ENCODE assay signal across 8 cellular contexts in the genomic region with DNA sequence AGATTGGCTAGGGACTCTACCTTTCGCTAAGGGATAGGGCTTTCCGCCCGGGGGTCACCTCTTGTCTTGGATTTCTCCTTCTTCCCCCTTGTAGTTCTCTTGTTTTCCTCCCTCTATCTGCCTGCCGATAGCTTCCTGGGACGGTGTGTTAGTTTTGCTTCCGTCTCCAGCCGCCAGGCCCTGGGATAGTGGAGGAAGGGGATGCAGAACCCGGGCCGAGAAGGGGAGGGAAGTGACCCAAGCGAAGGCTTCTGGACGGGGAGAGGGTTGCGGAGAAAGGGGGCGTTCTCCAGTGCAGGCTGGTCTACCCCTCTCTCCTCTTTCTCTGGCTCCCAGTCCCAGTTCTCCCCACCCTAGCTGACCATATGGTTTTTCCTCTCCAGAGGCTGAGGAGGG. TPM values are rescaled to one million over a fixed set of nuclear protein-coding genes. Genes with fewer than 3 reads are reported as not detected.
A peak's percentile ranks its signal among the peaks of the same experiment; 100 is the strongest.
DNase-seq lines count a peak whose midpoint lies in the region; ATAC-seq and TF ChIP-seq lines count a peak whose summit lies in the region.

No MANE protein-coding gene starts in this region.

- no peaks in the 10 kb centered on the region for H3K9me3 Mint-ChIP-seq in activated CD8-positive, alpha-beta memory T cell treated with anti-CD3 and anti-CD28 coated beads, Interleukin-2, amount 10 ng/mL, durations not matched to agents 7 days and 5 days (ENCODE audit: low read depth)

- WGBS in gastroesophageal sphincter (ENCODE audit: low coverage in 1 of 2), 2 donors: 18% methylated on average over 6 of the region's 13 CpGs; no CpG with 5 or more reads in 1 of the 2 donors
- no CpG with 5 or more reads among the region's 13 CpGs for WGBS in trophoblast cell (ENCODE audit: extremely low coverage, insufficient coverage, insufficient read length)

- H2BK12ac ChIP-seq in trophoblast cell (ENCODE audit: low read length): peak overlapping the region; percentile 21

- DNase-seq in activated CD8-positive, alpha-beta memory T cell treated with anti-CD3 and anti-CD28 coated beads, Interleukin-2, amount 10 ng/mL, durations not matched to agents 7 days and 5 days: no peak
- no peak for DNase-seq in activated CD8-positive, alpha-beta memory T cell treated with anti-CD3 and anti-CD28 coated beads, Interleukin-2, amount 50 U/mL, for 4 hours
- DNase-seq in UCSD-AML1 (lab: John Stamatoyannopoulos, UW; ENCODE audit: unreplicated experiment) (peak; percentile 32), trophoblast cell (peak in 1 of 2 donors; percentile 31), NCI-H1436 treated with DMSO at 0.1 percent for 48 hours (lab: John Stamatoyannopoulos, UW) (no peak)

- peak overlapping the region; percentile 68 to 94 (median 90) for H3K27ac ChIP-seq in gastroesophageal sphincter
- peak overlapping the region; percentile 61 for H3K27ac ChIP-seq in trophoblast cell (ENCODE audit: low read depth, low read length)

- H3K14ac ChIP-seq in trophoblast cell (ENCODE audit: low read length): peak overlapping the region; percentile 6

- peak overlapping the region; percentile 74 for H4K8ac ChIP-seq in trophoblast cell (ENCODE audit: low read depth, low read length)

- CTCF ChIA-PET in activated CD8-positive, alpha-beta memory T cell treated with anti-CD3 and anti-CD28 coated beads, Interleukin-2, amount 10 ng/mL, durations not matched to agents 7 days and 5 days (lab: Charles Lee): interaction anchor here (0.7 to 3.3 kb wide), 6 partner anchors 30 to 290 kb away, joined by 3 to 7 read pairs (median 4); partner anchors contain the start of gene CGN

- H3K4me3 ChIP-seq in gastroesophageal sphincter (peak overlapping the region; percentile 58 to 77), trophoblast cell (ENCODE audit: low read depth, low read length) (peak overlapping the region; percentile 90)

- ATAC-seq in activated CD8-positive, alpha-beta memory T cell treated with anti-CD3 and anti-CD28 coated beads, Interleukin-2, amount 10 ng/mL, durations not matched to agents 7 days and 5 days: no peak
- no peak for ATAC-seq in gastroesophageal sphincter
- no peak for ATAC-seq in GM18907 (IDR thresholded peaks at IDR 0.05; ENCODE audit: unreplicated experiment)
- ATAC-seq in GM19324 (IDR thresholded peaks at IDR 0.05; ENCODE audit: low FRiP score, unreplicated experiment): no peak

- no peak overlapping the region for H4K91ac ChIP-seq in trophoblast cell (ENCODE audit: low read depth, low read length)

- H3K36me3 Mint-ChIP-seq in activated CD8-positive, alpha-beta memory T cell treated with anti-CD3 and anti-CD28 coated beads, Interleukin-2, amount 10 ng/mL, durations not matched to agents 7 days and 5 days: no peaks in the 10 kb centered on the region

- H3K23ac ChIP-seq in trophoblast cell (ENCODE audit: low read length): no peak overlapping the region

- TF ChIP-seq POLR2A in gastroesophageal sphincter (IDR thresholded peaks at IDR 0.05): no peak

- H3K27ac Mint-ChIP-seq in activated CD8-positive, alpha-beta memory T cell treated with anti-CD3 and anti-CD28 coated beads, Interleukin-2, amount 10 ng/mL, durations not matched to agents 7 days and 5 days: no peak overlapping the region

- H2BK5ac ChIP-seq in trophoblast cell (ENCODE audit: low read depth, low read length, poor library complexity): peak overlapping the region; percentile 47

- TF ChIP-seq EP300 in gastroesophageal sphincter (IDR thresholded peaks at IDR 0.05): no peak

- peak overlapping the region; percentile 56 for H3K18ac ChIP-seq in trophoblast cell (ENCODE audit: low read length)

- peaks cover 18% of the 10 kb centered on the region for H3K79me2 ChIP-seq in trophoblast cell (ENCODE audit: control insufficient read depth, insufficient read depth, low read length, poor library complexity)

- peak overlapping the region; percentile 20 for H2AK5ac ChIP-seq in trophoblast cell (ENCODE audit: low read length)

- peak overlapping the region; percentile 60 for H3K4me2 ChIP-seq in trophoblast cell (ENCODE audit: low read length)

- H3K9ac ChIP-seq in trophoblast cell (ENCODE audit: low read length): peak overlapping the region; percentile 96

- peaks cover 10% of the 10 kb centered on the region for H3K27me3 Mint-ChIP-seq in activated CD8-positive, alpha-beta memory T cell treated with anti-CD3 and anti-CD28 coated beads, Interleukin-2, amount 10 ng/mL, durations not matched to agents 7 days and 5 days

- H3K4me3 Mint-ChIP-seq in activated CD8-positive, alpha-beta memory T cell treated with anti-CD3 and anti-CD28 coated beads, Interleukin-2, amount 10 ng/mL, durations not matched to agents 7 days and 5 days: peak overlapping the region; percentile 82

- no peaks in the 10 kb centered on the region for H3K9me3 ChIP-seq in gastroesophageal sphincter
- H3K9me3 ChIP-seq in trophoblast cell (ENCODE audit: insufficient read depth, low read depth, low read length): no peaks in the 10 kb centered on the region

- H2AFZ ChIP-seq in trophoblast cell (ENCODE audit: insufficient read depth, low read length, poor library complexity): no peak overlapping the region

- no peak for TF ChIP-seq CTCF in gastroesophageal sphincter (IDR thresholded peaks at IDR 0.05)

- H3K79me1 ChIP-seq in trophoblast cell (ENCODE audit: low read length): peaks cover 16% of the 10 kb centered on the region

- H3K4me1 ChIP-seq in gastroesophageal sphincter (peaks cover 0 to 45% (median 3%) of the 10 kb centered on the region in 3 donors), trophoblast cell (ENCODE audit: control insufficient read depth in 1 of 2, insufficient read depth in 2 of 2, low read length in 2 of 2) (peaks cover 19 to 34% of the 10 kb centered on the region in 2 experiments)

- no peaks in the 10 kb centered on the region for H3K27me3 ChIP-seq in gastroesophageal sphincter
- H3K27me3 ChIP-seq in trophoblast cell (ENCODE audit: insufficient read depth, low read length): no peaks in the 10 kb centered on the region

- H3K4ac ChIP-seq in trophoblast cell (ENCODE audit: low read depth, low read length): peak overlapping the region; percentile 89

- no peak overlapping the region for H4K12ac ChIP-seq in trophoblast cell (ENCODE audit: low read depth, low read length)

- peak overlapping the region; percentile 58 for H2BK120ac ChIP-seq in trophoblast cell (ENCODE audit: insufficient read depth, low read length, poor library complexity)

- H3K36me3 ChIP-seq in gastroesophageal sphincter (no peaks in the 10 kb centered on the region), trophoblast cell (ENCODE audit: control insufficient read depth in 1 of 2, insufficient read depth in 2 of 2, low read length in 2 of 2) (peaks cover 11 to 19% of the 10 kb centered on the region in 2 experiments)

- H3K4me1 Mint-ChIP-seq in activated CD8-positive, alpha-beta memory T cell treated with anti-CD3 and anti-CD28 coated beads, Interleukin-2, amount 10 ng/mL, durations not matched to agents 7 days and 5 days: peaks cover 19% of the 10 kb centered on the region

RNA-seq across cellular contexts. Expression of gene TUFT1, which starts 0.9 kb away (rescaled TPM):
- 1 to 10 TPM; 1.7 to 2.5 TPM for total RNA-seq in activated CD8-positive, alpha-beta memory T cell treated with anti-CD3 and anti-CD28 coated beads, Interleukin-2, amount 10 ng/mL, durations not matched to agents 7 days and 5 days
- total RNA-seq in gastroesophageal sphincter: 10 to 100 TPM; 15.1 to 20.4 (median 17.5) TPM
- polyA plus RNA-seq in trophoblast cell (2013): 45.0 and 47.3 TPM in 2 replicates

RNA-seq across cellular contexts. Expression of gene CGN, which starts 29.8 kb away (rescaled TPM):
- total RNA-seq in activated CD8-positive, alpha-beta memory T cell treated with anti-CD3 and anti-CD28 coated beads, Interleukin-2, amount 10 ng/mL, durations not matched to agents 7 days and 5 days: under 1 TPM; 0.37 to 0.70 TPM
- total RNA-seq in gastroesophageal sphincter: 1 to 10 TPM in 1 of 4 donors, under 1 TPM in 3; 0.13 to 2.2 (median 0.29) TPM
- 22.2 and 24.0 TPM in 2 replicates for polyA plus RNA-seq in trophoblast cell (2013)

Comparison
In these comparisons a context has a peak if more than half of its experiments do, and no peak if none do; other contexts are left out.
1. RNA of gene TUFT1, which starts 0.9 kb away (total RNA-seq): 15.1 to 20.4 TPM in gastroesophageal sphincter; 1.7 to 2.5 TPM in activated CD8-positive, alpha-beta memory T cell treated with anti-CD3 and anti-CD28 coated beads, Interleukin-2, amount 10 ng/mL, durations not matched to agents 7 days and 5 days; every median in the first group is over 4 times any median in the second.